In genomic region chr6:159252955-159253508, GRCh38 we compare ENCODE assay signal across 8 cellular contexts.
A peak's percentile ranks its signal among the peaks of the same experiment; 100 is the strongest.
DNase-seq lines count a peak whose midpoint lies in the region; ATAC-seq and TF ChIP-seq lines count a peak whose summit lies in the region.

No MANE protein-coding gene starts in this region.

- CTCF ChIA-PET in activated B cell treated with CpG ODN at 0.5 μM for 24 hours (lab: Charles Lee): interaction anchor here (0.9 to 3.4 kb wide), 4 partner anchors 17 to 602 kb away, joined by 3 to 19 read pairs (median 5); no protein-coding TSS in a partner anchor

- no peaks in the 10 kb centered on the region for H3K27me3 ChIP-seq in right atrium auricular region
- H3K27me3 ChIP-seq in skeletal muscle satellite cell (ENCODE audit: control insufficient read depth, insufficient read depth, low read length): no peaks in the 10 kb centered on the region
- H3K27me3 ChIP-seq in aorta (ENCODE audit: control insufficient read depth in 1 of 2, insufficient read depth in 2 of 2, low read length in 1 of 2): no peaks in the 10 kb centered on the region

- H3K27me3 Mint-ChIP-seq in activated B cell treated with CpG ODN at 0.5 μM for 24 hours: peaks cover 9% of the 10 kb centered on the region

- H3K36me3 ChIP-seq in right atrium auricular region: no peaks in the 10 kb centered on the region
- H3K36me3 ChIP-seq in skeletal muscle satellite cell (ENCODE audit: insufficient read depth, low read length): no peaks in the 10 kb centered on the region
- H3K36me3 ChIP-seq in aorta (ENCODE audit: control insufficient read depth in 1 of 2, insufficient read depth in 2 of 2, low read length in 1 of 2): no peaks in the 10 kb centered on the region

- H3K9me3 Mint-ChIP-seq in activated B cell treated with CpG ODN at 0.5 μM for 24 hours: no peaks in the 10 kb centered on the region

- ATAC-seq in HG02763 (IDR thresholded peaks at IDR 0.05; ENCODE audit: unreplicated experiment) (peak; percentile 51), activated B cell treated with CpG ODN at 0.5 μM for 24 hours (ENCODE audit: low read depth) (peak; percentile 31), aorta (ENCODE audit: low FRiP score) (no peak)

- H3K9me3 ChIP-seq in right atrium auricular region (no peaks in the 10 kb centered on the region), skeletal muscle satellite cell (replicated peaks; ENCODE audit: low read length) (no peaks in the 10 kb centered on the region), aorta (ENCODE audit: control insufficient read depth, low read length) (no peaks in the 10 kb centered on the region)

- H3K4me1 ChIP-seq in right atrium auricular region (no peaks in the 10 kb centered on the region), skeletal muscle satellite cell (ENCODE audit: control insufficient read depth, insufficient read depth, low read length) (no peaks in the 10 kb centered on the region), aorta (ENCODE audit: control insufficient read depth in 1 of 2, insufficient read depth in 2 of 2, low read length in 2 of 2) (peaks cover 0 to 2% of the 10 kb centered on the region in 2 donors)

- POLR2A ChIA-PET in activated B cell treated with CpG ODN at 0.5 μM for 24 hours (lab: Charles Lee): no interaction called here

- DNase-seq in A172 (ENCODE audit: low spot score): peak; percentile 34
- peak; percentile 5 for DNase-seq in GM12864 (ENCODE audit: low read depth)
- peak; percentile 12 to 23 for DNase-seq in NCI-H1930 (lab: John Stamatoyannopoulos, UW)
- no peak for DNase-seq in activated B cell treated with CpG ODN at 0.5 μM for 24 hours
- DNase-seq in right atrium auricular region (ENCODE audit: low spot score): no peak
- DNase-seq in aorta: no peak

- H3K4me3 Mint-ChIP-seq in activated B cell treated with CpG ODN at 0.5 μM for 24 hours: no peak overlapping the region

- no peak overlapping the region for H3K27ac ChIP-seq in right atrium auricular region
- H3K27ac ChIP-seq in aorta (ENCODE audit: low read depth in 1 of 2, low read length in 2 of 2): no peak overlapping the region

- H3K36me3 Mint-ChIP-seq in activated B cell treated with CpG ODN at 0.5 μM for 24 hours (ENCODE audit: low read depth): no peaks in the 10 kb centered on the region

- H3K4me1 Mint-ChIP-seq in activated B cell treated with CpG ODN at 0.5 μM for 24 hours: no peaks in the 10 kb centered on the region

- H3K4me3 ChIP-seq in GM12864 (ENCODE audit: low read depth, low read length): no peak overlapping the region
- no peak overlapping the region for H3K4me3 ChIP-seq in right atrium auricular region
- peak overlapping the region; percentile 56 for H3K4me3 ChIP-seq in skeletal muscle satellite cell (ENCODE audit: low read length)
- no peak overlapping the region for H3K4me3 ChIP-seq in aorta (ENCODE audit: low read length in 2 of 2)

- 57 to 63% methylated on average over 10 of the region's 10 CpGs for WGBS in aorta, 2 donors

- peak overlapping the region; percentile 78 for H3K4me2 ChIP-seq in skeletal muscle satellite cell (ENCODE audit: low read length)

- TF ChIP-seq CTCF in GM12864 (IDR thresholded peaks at IDR 0.05; ENCODE audit: low read depth, low read length, missing control alignments) (peak; percentile 66), activated B cell treated with CpG ODN at 0.5 μM for 24 hours (IDR thresholded peaks at IDR 0.05) (no peak), right atrium auricular region (IDR thresholded peaks at IDR 0.05) (peak; percentile 25 to 73)

- intact Hi-C loops in activated B cell treated with CpG ODN at 0.5 μM for 24 hours (cut with micrococcal nuclease) (no loop called here), aorta (cut with DNase I) (loop anchor here (10.0 kb wide), 2 partner anchors 78 to 342 kb away; no protein-coding TSS in a partner anchor)

- H3K27ac Mint-ChIP-seq in activated B cell treated with CpG ODN at 0.5 μM for 24 hours: no peak overlapping the region

- no peak overlapping the region for H3K9ac ChIP-seq in skeletal muscle satellite cell (ENCODE audit: low read depth, low read length)

Comparison
In these comparisons a context has a peak if more than half of its experiments do, and no peak if none do; other contexts are left out.
1. DNase-seq: peak in A172 (single experiment), GM12864 (single experiment) and NCI-H1930 (2 of 2); none in activated B cell treated with CpG ODN at 0.5 μM for 24 hours (single experiment), right atrium auricular region (single experiment) and aorta (0 of 2).